11 cellular contexts compared by ENCODE assay signal in the genomic region with DNA sequence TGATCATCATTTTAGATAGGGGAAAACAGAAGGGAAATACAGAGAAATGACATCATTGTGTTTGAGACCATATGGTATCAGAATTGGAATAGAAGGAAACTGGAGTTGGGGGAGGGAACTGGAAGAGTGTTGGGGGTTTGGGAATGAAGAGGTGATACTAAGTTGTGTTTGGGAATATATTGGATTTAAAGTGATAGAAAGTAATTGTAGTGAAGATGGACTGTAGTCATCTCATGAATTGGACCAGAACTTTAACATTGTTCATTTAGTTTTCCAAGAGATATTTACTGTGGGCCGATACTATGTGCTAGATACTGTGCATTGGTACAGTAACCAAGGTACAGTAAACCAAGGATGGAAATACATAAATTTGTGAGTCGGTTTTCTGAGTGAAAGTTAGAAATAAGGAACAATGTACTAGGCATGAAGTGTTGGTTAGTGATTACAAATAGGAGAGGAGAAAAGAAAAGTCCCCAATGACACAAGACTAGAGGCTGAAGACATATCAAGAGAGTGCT. TPM values are rescaled to one million over a fixed set of nuclear protein-coding genes. Genes with fewer than 3 reads are reported as not detected.
DNase-seq lines count a peak whose midpoint lies in the region; ATAC-seq, FAIRE-seq and TF ChIP-seq lines count a peak whose summit lies in the region.
"Had no signal": no experiment of that assay in that cellular context is flagged by ENCODE, and none has a peak within 500 bp of the region (broad histone marks: within the 10 kb centered on the region; RNA-seq: fewer than 3 reads in every experiment).

No MANE protein-coding gene starts in this region.

- no peaks in the 10 kb centered on the region for H3K27me3 ChIP-seq in H7 (ENCODE audit: control insufficient read depth, insufficient read depth, low read length)

- TF ChIP-seq CTCF in D721Med (IDR thresholded peaks at IDR 0.05; ENCODE audit: insufficient read depth, missing control alignments) = no peak

- H3K4me3 ChIP-seq in H7 (ENCODE audit: insufficient read depth, low read depth, low read length) = no peak overlapping the region

- DNase-seq in OCI-M1 (lab: John Stamatoyannopoulos, UW) (peak; percentile 45), H7 (no peak), D721Med (ENCODE audit: insufficient read length, low spot score) (no peak), COR-L47 (lab: John Stamatoyannopoulos, UW) (no peak), amygdala (lab: John Stamatoyannopoulos, UW) (no peak)
- DNase-seq: activated CD4-positive, alpha-beta T cell treated with anti-CD3 and anti-CD28 coated beads, Interleukin-2, amount 10 ng/mL, durations not matched to agents 24 days and 14 days; Kasumi-1; NCI-H510A treated with DMSO at 0.1 percent for 48 hours had no signal

- H3K36me3 ChIP-seq in H7 (replicated peaks; ENCODE audit: control insufficient read depth, insufficient read depth, low read length) = no peaks in the 10 kb centered on the region

- ATAC-seq in GM18873 (IDR thresholded peaks at IDR 0.05; ENCODE audit: low FRiP score, unreplicated experiment) (peak; percentile 77), GM21515 (IDR thresholded peaks at IDR 0.05; ENCODE audit: unreplicated experiment) (peak; percentile 62), HG03066 (IDR thresholded peaks at IDR 0.05; ENCODE audit: low read depth, unreplicated experiment) (peak; percentile 71)

- no peak for FAIRE-seq in D721Med (lab: Jason Lieb, UNC)

RNA-seq across cellular contexts. Expression of gene KCNQ5, which starts 32.3 kb away (rescaled TPM):
- total RNA-seq in H7 (2014; rRNA removed; shearing (Covaris generic)) = 0.18 and 0.31 TPM in 2 replicates
